1 cellular context compared by ENCODE assay signal in the genomic region with DNA sequence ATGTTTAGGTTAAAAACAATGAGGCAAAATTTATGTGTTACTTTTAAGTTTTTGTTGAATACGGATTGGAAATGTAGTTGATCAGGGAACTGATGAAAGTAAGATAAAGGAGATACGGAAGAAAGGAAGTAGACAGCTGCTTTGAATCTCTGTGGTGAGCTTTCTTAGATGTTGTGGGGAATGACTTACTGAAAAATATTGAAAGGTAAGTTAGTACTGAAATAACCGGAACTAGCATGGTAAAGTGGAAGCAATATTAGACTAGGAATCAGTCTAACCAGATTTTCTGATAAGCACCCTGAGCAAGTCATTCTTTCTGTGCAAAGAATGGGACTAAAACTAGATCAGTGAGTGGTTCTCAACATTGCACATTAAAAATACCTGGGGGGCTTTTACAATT.
TF ChIP-seq lines count a peak whose summit lies in the region.

No MANE protein-coding gene starts in this region.

TF ChIP-seq in WTC11, 78 proteins besides CTCF, POLR2A, EP300 and RAD21 (continued from another document):
- TF ChIP-seq, protein P1, sequence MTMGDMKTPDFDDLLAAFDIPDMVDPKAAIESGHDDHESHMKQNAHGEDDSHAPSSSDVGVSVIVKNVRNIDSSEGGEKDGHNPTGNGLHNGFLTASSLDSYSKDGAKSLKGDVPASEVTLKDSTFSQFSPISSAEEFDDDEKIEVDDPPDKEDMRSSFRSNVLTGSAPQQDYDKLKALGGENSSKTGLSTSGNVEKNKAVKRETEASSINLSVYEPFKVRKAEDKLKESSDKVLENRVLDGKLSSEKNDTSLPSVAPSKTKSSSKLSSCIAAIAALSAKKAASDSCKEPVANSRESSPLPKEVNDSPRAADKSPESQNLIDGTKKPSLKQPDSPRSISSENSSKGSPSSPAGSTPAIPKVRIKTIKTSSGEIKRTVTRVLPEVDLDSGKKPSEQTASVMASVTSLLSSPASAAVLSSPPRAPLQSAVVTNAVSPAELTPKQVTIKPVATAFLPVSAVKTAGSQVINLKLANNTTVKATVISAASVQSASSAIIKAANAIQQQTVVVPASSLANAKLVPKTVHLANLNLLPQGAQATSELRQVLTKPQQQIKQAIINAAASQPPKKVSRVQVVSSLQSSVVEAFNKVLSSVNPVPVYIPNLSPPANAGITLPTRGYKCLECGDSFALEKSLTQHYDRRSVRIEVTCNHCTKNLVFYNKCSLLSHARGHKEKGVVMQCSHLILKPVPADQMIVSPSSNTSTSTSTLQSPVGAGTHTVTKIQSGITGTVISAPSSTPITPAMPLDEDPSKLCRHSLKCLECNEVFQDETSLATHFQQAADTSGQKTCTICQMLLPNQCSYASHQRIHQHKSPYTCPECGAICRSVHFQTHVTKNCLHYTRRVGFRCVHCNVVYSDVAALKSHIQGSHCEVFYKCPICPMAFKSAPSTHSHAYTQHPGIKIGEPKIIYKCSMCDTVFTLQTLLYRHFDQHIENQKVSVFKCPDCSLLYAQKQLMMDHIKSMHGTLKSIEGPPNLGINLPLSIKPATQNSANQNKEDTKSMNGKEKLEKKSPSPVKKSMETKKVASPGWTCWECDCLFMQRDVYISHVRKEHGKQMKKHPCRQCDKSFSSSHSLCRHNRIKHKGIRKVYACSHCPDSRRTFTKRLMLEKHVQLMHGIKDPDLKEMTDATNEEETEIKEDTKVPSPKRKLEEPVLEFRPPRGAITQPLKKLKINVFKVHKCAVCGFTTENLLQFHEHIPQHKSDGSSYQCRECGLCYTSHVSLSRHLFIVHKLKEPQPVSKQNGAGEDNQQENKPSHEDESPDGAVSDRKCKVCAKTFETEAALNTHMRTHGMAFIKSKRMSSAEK (CRISPR knock-in tag; IDR thresholded peaks at IDR 0.05; ENCODE audit: borderline replicate concordance) = no peak
- TF ChIP-seq, protein P2, sequence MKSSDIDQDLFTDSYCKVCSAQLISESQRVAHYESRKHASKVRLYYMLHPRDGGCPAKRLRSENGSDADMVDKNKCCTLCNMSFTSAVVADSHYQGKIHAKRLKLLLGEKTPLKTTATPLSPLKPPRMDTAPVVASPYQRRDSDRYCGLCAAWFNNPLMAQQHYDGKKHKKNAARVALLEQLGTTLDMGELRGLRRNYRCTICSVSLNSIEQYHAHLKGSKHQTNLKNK (CRISPR knock-in tag; IDR thresholded peaks at IDR 0.05) = no peak
- TF ChIP-seq PRRX2 (CRISPR knock-in tag; IDR thresholded peaks at IDR 0.05) = no peak
